ENCODE assay signal across 11 cellular contexts in the genomic region with DNA sequence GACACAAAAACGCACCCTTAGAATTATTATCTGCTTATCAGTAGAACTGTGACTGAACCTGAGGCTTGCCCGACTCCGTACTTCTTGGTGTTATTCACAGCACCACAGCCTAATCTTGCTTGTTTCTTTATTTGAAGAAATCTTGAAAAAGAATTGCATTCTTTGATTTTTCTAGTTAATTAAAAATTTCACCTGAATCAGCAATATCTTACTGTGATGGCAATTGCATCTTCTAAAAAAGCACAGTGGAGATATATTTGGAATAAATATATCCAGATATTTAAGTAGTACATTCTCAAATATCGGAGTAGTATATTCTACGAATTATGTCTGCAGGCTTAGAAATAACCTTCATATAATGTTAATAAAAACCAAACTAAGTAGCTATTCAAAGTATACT.
"Had no signal": no experiment of that assay in that cellular context is flagged by ENCODE, and none has a peak within 500 bp of the region (broad histone marks: within the 10 kb centered on the region; RNA-seq: fewer than 3 reads in every experiment).

No MANE protein-coding gene starts in this region.

- H2AFZ ChIP-seq: GM23248, GM23338 had no signal

- H3K4me3 ChIP-seq: GM23248, GM23338, HAP-1 had no signal

- H3K36me3 ChIP-seq: HAP-1 had no signal

- FAIRE-seq: H1, H54 had no signal

- H3K9me3 ChIP-seq: HAP-1 had no signal

- H3K27ac ChIP-seq: GM23248 had no signal

- DNase-seq: GM23248, GOT3, H7, H9, HCEC 1CT, HFFc6 had no signal

- H3K9ac ChIP-seq: GM23248 had no signal

- H3K4me2 ChIP-seq: GM23338 had no signal

- ATAC-seq: GM23338, HCT116 had no signal

- H3K4me1 ChIP-seq: HAP-1 had no signal
